Comparison of ENCODE assay signal across 1 cellular context in genomic region chr9:130444565-130445221, GRCh38.
TF ChIP-seq lines count a peak whose summit lies in the region.

ASS1 (plus strand) TSS chr9:130444961; CDS start chr9:130452229, 7,268 bp downstream.

TF ChIP-seq in HepG2, 621 proteins besides CTCF, POLR2A, EP300 and RAD21 (continued from another document and continues in another):
- TF ChIP-seq SPEN (CRISPR knock-in tag; IDR thresholded peaks at IDR 0.05; ENCODE audit: low read depth) (0 out of 2 replicates have a peak, but pooled peaks have one; percentile 7), TFDP2 (CRISPR knock-in tag; IDR thresholded peaks at IDR 0.05) (0 out of 2 replicates have a peak, but pooled peaks have one; percentile 24), ZFX (CRISPR knock-in tag; IDR thresholded peaks at IDR 0.05; ENCODE audit: low read depth) (peak; percentile 56), MEIS1 (CRISPR knock-in tag; IDR thresholded peaks at IDR 0.05; ENCODE audit: borderline replicate concordance) (no peak), SUZ12 (IDR thresholded peaks at IDR 0.05; ENCODE audit: low read depth, low read length) (no peak), ZNF281 (CRISPR knock-in tag; IDR thresholded peaks at IDR 0.05; ENCODE audit: borderline replicate concordance) (no peak), HNRNPLL (IDR thresholded peaks at IDR 0.05; ENCODE audit: low read depth, low read length, poor library complexity, severe bottlenecking) (peak; percentile 29), JUND (CRISPR knock-in tag; IDR thresholded peaks at IDR 0.05) (no peak), KAT7 (CRISPR knock-in tag; IDR thresholded peaks at IDR 0.05; ENCODE audit: borderline replicate concordance) (0 out of 2 replicates have a peak, but pooled peaks have one; percentile 23), KAT8 (CRISPR knock-in tag; IDR thresholded peaks at IDR 0.05) (no peak), KDM2A (CRISPR knock-in tag; IDR thresholded peaks at IDR 0.05; ENCODE audit: borderline replicate concordance, low read depth) (0 out of 2 replicates have a peak, but pooled peaks have one; percentile 15), ZNF441 (CRISPR knock-in tag; IDR thresholded peaks at IDR 0.05; ENCODE audit: borderline replicate concordance) (no peak), PHF8 (CRISPR knock-in tag; IDR thresholded peaks at IDR 0.05) (peak; percentile 58; the same call in 1 of the 2 replicates), RXRA (CRISPR knock-in tag; IDR thresholded peaks at IDR 0.05) (peak; percentile 11; the same call in 1 of the 2 replicates), SAP130 (CRISPR knock-in tag; IDR thresholded peaks at IDR 0.05; ENCODE audit: low read depth) (peak; percentile 74), HNRNPL (IDR thresholded peaks at IDR 0.05; ENCODE audit: low read depth, low read length) (peak; percentile 87), MXI1 (IDR thresholded peaks at IDR 0.05; ENCODE audit: borderline replicate concordance, low read depth, low read length) (peak; percentile 73; the same call in 2 of the 3 replicates), ZNF782 (CRISPR knock-in tag; IDR thresholded peaks at IDR 0.05; ENCODE audit: borderline replicate concordance) (no peak), MAZ (IDR thresholded peaks at IDR 0.05; ENCODE audit: borderline replicate concordance, low read depth, low read length) (no peak), MAZ (CRISPR knock-in tag; IDR thresholded peaks at IDR 0.05; ENCODE audit: low read depth) (peak; percentile 42; the same call in 1 of the 2 replicates), MXD1 (CRISPR knock-in tag; IDR thresholded peaks at IDR 0.05) (peak; percentile 51; the same call in 1 of the 2 replicates), ZNF761 (CRISPR knock-in tag; conservative IDR thresholded peaks at IDR 0.05) (peak; percentile 11; the same call in 1 of the 2 replicates), KDM3A (CRISPR knock-in tag; IDR thresholded peaks at IDR 0.05; ENCODE audit: low read depth) (0 out of 2 replicates have a peak, but pooled peaks have one; percentile 22), SIN3A (IDR thresholded peaks at IDR 0.05; ENCODE audit: borderline replicate concordance, low read depth, low read length) (0 out of 2 replicates have a peak, but pooled peaks have one; percentile 50), POLR2G (IDR thresholded peaks at IDR 0.05; ENCODE audit: low read depth, low read length) (peak; percentile 31; the same call in 1 of the 2 replicates), SIX1 (CRISPR knock-in tag; IDR thresholded peaks at IDR 0.05; ENCODE audit: borderline replicate concordance) (no peak), HIC2 (CRISPR knock-in tag; IDR thresholded peaks at IDR 0.05; ENCODE audit: low read depth) (peak; percentile 58), MTF1 (CRISPR knock-in tag; IDR thresholded peaks at IDR 0.05) (no peak), ZBTB39 (CRISPR knock-in tag; IDR thresholded peaks at IDR 0.05) (no peak), TAF1 (CRISPR knock-in tag; IDR thresholded peaks at IDR 0.05) (peak; percentile 38; the same call in 1 of the 2 replicates), ARID4A (CRISPR knock-in tag; IDR thresholded peaks at IDR 0.05; ENCODE audit: borderline replicate concordance) (peak; percentile 46; the same call in 1 of the 2 replicates), MYC (CRISPR knock-in tag; IDR thresholded peaks at IDR 0.05; ENCODE audit: borderline replicate concordance) (peak; percentile 30; the same call in 1 of the 2 replicates), PCBP2 (optimal IDR thresholded peaks at IDR 0.05; ENCODE audit: low read depth, low read length, poor library complexity, severe bottlenecking) (no peak)
- TF ChIP-seq, protein P1, sequence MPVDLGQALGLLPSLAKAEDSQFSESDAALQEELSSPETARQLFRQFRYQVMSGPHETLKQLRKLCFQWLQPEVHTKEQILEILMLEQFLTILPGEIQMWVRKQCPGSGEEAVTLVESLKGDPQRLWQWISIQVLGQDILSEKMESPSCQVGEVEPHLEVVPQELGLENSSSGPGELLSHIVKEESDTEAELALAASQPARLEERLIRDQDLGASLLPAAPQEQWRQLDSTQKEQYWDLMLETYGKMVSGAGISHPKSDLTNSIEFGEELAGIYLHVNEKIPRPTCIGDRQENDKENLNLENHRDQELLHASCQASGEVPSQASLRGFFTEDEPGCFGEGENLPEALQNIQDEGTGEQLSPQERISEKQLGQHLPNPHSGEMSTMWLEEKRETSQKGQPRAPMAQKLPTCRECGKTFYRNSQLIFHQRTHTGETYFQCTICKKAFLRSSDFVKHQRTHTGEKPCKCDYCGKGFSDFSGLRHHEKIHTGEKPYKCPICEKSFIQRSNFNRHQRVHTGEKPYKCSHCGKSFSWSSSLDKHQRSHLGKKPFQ (CRISPR knock-in tag; IDR thresholded peaks at IDR 0.05; ENCODE audit: insufficient replicate concordance), result peak; percentile 25
- TF ChIP-seq, protein P2, sequence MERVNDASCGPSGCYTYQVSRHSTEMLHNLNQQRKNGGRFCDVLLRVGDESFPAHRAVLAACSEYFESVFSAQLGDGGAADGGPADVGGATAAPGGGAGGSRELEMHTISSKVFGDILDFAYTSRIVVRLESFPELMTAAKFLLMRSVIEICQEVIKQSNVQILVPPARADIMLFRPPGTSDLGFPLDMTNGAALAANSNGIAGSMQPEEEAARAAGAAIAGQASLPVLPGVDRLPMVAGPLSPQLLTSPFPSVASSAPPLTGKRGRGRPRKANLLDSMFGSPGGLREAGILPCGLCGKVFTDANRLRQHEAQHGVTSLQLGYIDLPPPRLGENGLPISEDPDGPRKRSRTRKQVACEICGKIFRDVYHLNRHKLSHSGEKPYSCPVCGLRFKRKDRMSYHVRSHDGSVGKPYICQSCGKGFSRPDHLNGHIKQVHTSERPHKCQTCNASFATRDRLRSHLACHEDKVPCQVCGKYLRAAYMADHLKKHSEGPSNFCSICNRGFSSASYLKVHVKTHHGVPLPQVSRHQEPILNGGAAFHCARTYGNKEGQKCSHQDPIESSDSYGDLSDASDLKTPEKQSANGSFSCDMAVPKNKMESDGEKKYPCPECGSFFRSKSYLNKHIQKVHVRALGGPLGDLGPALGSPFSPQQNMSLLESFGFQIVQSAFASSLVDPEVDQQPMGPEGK (CRISPR knock-in tag; IDR thresholded peaks at IDR 0.05), result peak; percentile 68
- TF ChIP-seq, protein P3, sequence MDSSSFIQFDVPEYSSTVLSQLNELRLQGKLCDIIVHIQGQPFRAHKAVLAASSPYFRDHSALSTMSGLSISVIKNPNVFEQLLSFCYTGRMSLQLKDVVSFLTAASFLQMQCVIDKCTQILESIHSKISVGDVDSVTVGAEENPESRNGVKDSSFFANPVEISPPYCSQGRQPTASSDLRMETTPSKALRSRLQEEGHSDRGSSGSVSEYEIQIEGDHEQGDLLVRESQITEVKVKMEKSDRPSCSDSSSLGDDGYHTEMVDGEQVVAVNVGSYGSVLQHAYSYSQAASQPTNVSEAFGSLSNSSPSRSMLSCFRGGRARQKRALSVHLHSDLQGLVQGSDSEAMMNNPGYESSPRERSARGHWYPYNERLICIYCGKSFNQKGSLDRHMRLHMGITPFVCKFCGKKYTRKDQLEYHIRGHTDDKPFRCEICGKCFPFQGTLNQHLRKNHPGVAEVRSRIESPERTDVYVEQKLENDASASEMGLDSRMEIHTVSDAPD (CRISPR knock-in tag; IDR thresholded peaks at IDR 0.05), result no peak
